In genomic region chr6:17927705-17928104, GRCh38 we compare ENCODE assay signal across 1 cellular context.
TF ChIP-seq lines count a peak whose summit lies in the region.

No MANE protein-coding gene starts in this region.

TF ChIP-seq in IMR-90, 13 proteins besides CTCF, POLR2A, EP300 and RAD21:
- no peak for TF ChIP-seq MXI1 (IDR thresholded peaks at IDR 0.05; ENCODE audit: borderline replicate concordance, low read depth, low read length)
- no peak for TF ChIP-seq BHLHE40 (IDR thresholded peaks at IDR 0.05; ENCODE audit: low read depth, low read length)
- no peak for TF ChIP-seq ELK1 (IDR thresholded peaks at IDR 0.05; ENCODE audit: borderline replicate concordance, low read depth, low read length)
